In genomic region chrX:40871385-40872082, GRCh38 we compare ENCODE assay signal across 8 cellular contexts.
DNase-seq lines count a peak whose midpoint lies in the region; ATAC-seq, FAIRE-seq and TF ChIP-seq lines count a peak whose summit lies in the region.

No MANE protein-coding gene starts in this region.

- TF ChIP-seq POLR2A in Peyer's patch (IDR thresholded peaks at IDR 0.05): no peak

- H3K36me3 ChIP-seq in Peyer's patch (no peaks in the 10 kb centered on the region), kidney (ENCODE audit: control insufficient read depth in 1 of 2, insufficient read depth in 2 of 2, low read length in 2 of 2) (no peaks in the 10 kb centered on the region)

- H3K27ac ChIP-seq in Peyer's patch (no peak overlapping the region), kidney (ENCODE audit: low read depth in 2 of 2, low read length in 2 of 2) (no peak overlapping the region)

- H3K4me1 ChIP-seq in Peyer's patch: no peaks in the 10 kb centered on the region
- H3K4me1 ChIP-seq in kidney (ENCODE audit: control insufficient read depth in 1 of 2, insufficient read depth in 1 of 2, low read depth in 1 of 2, low read length in 2 of 2): peaks cover 0 to 7% of the 10 kb centered on the region in 2 donors

- DNase-seq in NAMALWA (ENCODE audit: low spot score) (peak; percentile 1), iris pigment epithelial cell (ENCODE audit: low read depth) (peak; percentile 47), Peyer's patch (no peak), kidney (no peak)
- no peak for DNase-seq in NK-92 treated with Interleukin-12 subunit alpha and Interleukin-12 subunit beta, amount 100 ng/mL, for 24 hours (lab: John Stamatoyannopoulos, UW)

- no peak for FAIRE-seq in kidney (lab: Jason Lieb, UNC)

- ATAC-seq in GM18508 (IDR thresholded peaks at IDR 0.05; ENCODE audit: insufficient read depth, unreplicated experiment): peak; percentile 64
- ATAC-seq in GM21737 (IDR thresholded peaks at IDR 0.05; ENCODE audit: unreplicated experiment): peak; percentile 71
- ATAC-seq in HG03280 (IDR thresholded peaks at IDR 0.05; ENCODE audit: unreplicated experiment): no peak

- no peaks in the 10 kb centered on the region for H3K27me3 ChIP-seq in Peyer's patch

- intact Hi-C loops in kidney (cut with DNase I): no loop called here

- H3K9me3 ChIP-seq in Peyer's patch: no peaks in the 10 kb centered on the region
- no peaks in the 10 kb centered on the region for H3K9me3 ChIP-seq in kidney (ENCODE audit: control insufficient read depth in 1 of 2, low read length in 2 of 2)

- H3K4me3 ChIP-seq in Peyer's patch: no peak overlapping the region
- no peak overlapping the region for H3K4me3 ChIP-seq in kidney (ENCODE audit: low read length in 2 of 2)

- TF ChIP-seq CTCF in Peyer's patch (IDR thresholded peaks at IDR 0.05): no peak
- TF ChIP-seq CTCF in kidney (IDR thresholded peaks at IDR 0.05; ENCODE audit: borderline replicate concordance, extremely low read depth, insufficient read depth): no peak

- H3K9ac ChIP-seq in kidney (ENCODE audit: low read length in 2 of 2): no peak overlapping the region

Comparison
In these comparisons a context has a peak if more than half of its experiments do, and no peak if none do; other contexts are left out.
1. DNase-seq: peak in NAMALWA (single experiment) and iris pigment epithelial cell (single experiment); none in Peyer's patch (0 of 3), NK-92 treated with Interleukin-12 subunit alpha and Interleukin-12 subunit beta, amount 100 ng/mL, for 24 hours (single experiment) and kidney (single experiment).